ENCODE assay signal across 15 cellular contexts in genomic region chr5:133896873-133897272, GRCh38.
DNase-seq lines count a peak whose midpoint lies in the region; ATAC-seq and TF ChIP-seq lines count a peak whose summit lies in the region.
"Had no signal": no experiment of that assay in that cellular context is flagged by ENCODE, and none has a peak within 500 bp of the region (broad histone marks: within the 10 kb centered on the region; RNA-seq: fewer than 3 reads in every experiment).

No MANE protein-coding gene starts in this region.

- H4K20me1 ChIP-seq in BLaER1 = no peaks in the 10 kb centered on the region
- H4K20me1 ChIP-seq in KMS-11 (ENCODE audit: insufficient read depth) = no peaks in the 10 kb centered on the region

- no peaks in the 10 kb centered on the region for H3K9me3 ChIP-seq in BLaER1
- H3K9me3 ChIP-seq: Caco-2 had no signal

- TF ChIP-seq CTCF in KMS-11 (conservative IDR thresholded peaks at IDR 0.05; ENCODE audit: low read depth, low read length) = no peak

- H3K9ac ChIP-seq in BLaER1 (no peak overlapping the region), KMS-11 (no peak overlapping the region)

- H3K27ac Mint-ChIP-seq in memory B cell = no peak overlapping the region
- peak overlapping the region; percentile 3 for H3K27ac Mint-ChIP-seq in stimulated activated memory B cell treated with anti-CD40 and anti-IgM and Interleukin-4, amounts not matched to agents 10 μg/mL and 1 μg/mL and 100 μg/mL, for 72 hours

- no peak for DNase-seq in memory B cell (ENCODE audit: low spot score in 2 of 2)
- no peak for DNase-seq in activated gamma-delta T cell treated with Interleukin-2 at 50 U/mL for 16 hours
- no peak for DNase-seq in OCI-M2 (lab: John Stamatoyannopoulos, UW; ENCODE audit: unreplicated experiment)
- no peak for DNase-seq in activated CD4-positive, CD25-positive, alpha-beta regulatory T cell (lab: John Stamatoyannopoulos, UW)
- DNase-seq: ACHN; Caco-2; CD8-positive, alpha-beta memory T cell; DMS53; H7 had no signal

- no peak overlapping the region for H3K4me3 Mint-ChIP-seq in memory B cell
- H3K4me3 Mint-ChIP-seq in stimulated activated memory B cell treated with anti-CD40 and anti-IgM and Interleukin-4, amounts not matched to agents 10 μg/mL and 1 μg/mL and 100 μg/mL, for 72 hours = no peak overlapping the region
- H3K4me3 Mint-ChIP-seq: CD8-positive, alpha-beta memory T cell; GM23338 had no signal

- no peaks in the 10 kb centered on the region for H3K79me2 ChIP-seq in KMS-11 (ENCODE audit: insufficient read depth, low read depth)

- H3K9me3 Mint-ChIP-seq in memory B cell = no peaks in the 10 kb centered on the region
- no peaks in the 10 kb centered on the region for H3K9me3 Mint-ChIP-seq in stimulated activated memory B cell treated with anti-CD40 and anti-IgM and Interleukin-4, amounts not matched to agents 10 μg/mL and 1 μg/mL and 100 μg/mL, for 72 hours
- H3K9me3 Mint-ChIP-seq: GM23338 had no signal

- H2AFZ ChIP-seq in KMS-11 (ENCODE audit: low read depth) = no peak overlapping the region
- H2AFZ ChIP-seq: GM23338 had no signal

- ATAC-seq in memory B cell (ENCODE audit: low read depth) (peak; percentile 34), HG03378 (IDR thresholded peaks at IDR 0.05; ENCODE audit: unreplicated experiment) (no peak)
- ATAC-seq in stimulated activated memory B cell treated with anti-CD40 and anti-IgM and Interleukin-4, amounts not matched to agents 10 μg/mL and 1 μg/mL and 100 μg/mL, for 72 hours = peak; percentile 55
- ATAC-seq: GM23338 had no signal

- H3K27ac ChIP-seq in BLaER1 (peak overlapping the region; percentile 25; the same call in 1 of the 2 replicates), KMS-11 (no peak overlapping the region)

- H3K27me3 Mint-ChIP-seq in memory B cell = no peaks in the 10 kb centered on the region
- H3K27me3 Mint-ChIP-seq in stimulated activated memory B cell treated with anti-CD40 and anti-IgM and Interleukin-4, amounts not matched to agents 10 μg/mL and 1 μg/mL and 100 μg/mL, for 72 hours = no peaks in the 10 kb centered on the region

- H3K4me1 ChIP-seq in BLaER1 (peaks cover 100% of the 10 kb centered on the region), KMS-11 (ENCODE audit: low read depth, poor library complexity, severe bottlenecking) (peaks cover 28% of the 10 kb centered on the region)
- H3K4me1 ChIP-seq: Caco-2 had no signal

- H3K36me3 ChIP-seq in BLaER1 = no peaks in the 10 kb centered on the region
- no peaks in the 10 kb centered on the region for H3K36me3 ChIP-seq in KMS-11 (ENCODE audit: insufficient read depth)

- peaks cover 24% of the 10 kb centered on the region for H3K4me1 Mint-ChIP-seq in memory B cell
- H3K4me1 Mint-ChIP-seq in stimulated activated memory B cell treated with anti-CD40 and anti-IgM and Interleukin-4, amounts not matched to agents 10 μg/mL and 1 μg/mL and 100 μg/mL, for 72 hours = peaks cover 32% of the 10 kb centered on the region
- H3K4me1 Mint-ChIP-seq: CD8-positive, alpha-beta memory T cell; GM23338 had no signal

- H3K4me2 ChIP-seq in BLaER1 (peak overlapping the region; percentile 45), KMS-11 (peak overlapping the region; percentile 83; the same call in 1 of the 2 replicates)
- H3K4me2 ChIP-seq: GM23338 had no signal

- H3K36me3 Mint-ChIP-seq in memory B cell = no peaks in the 10 kb centered on the region
- no peaks in the 10 kb centered on the region for H3K36me3 Mint-ChIP-seq in stimulated activated memory B cell treated with anti-CD40 and anti-IgM and Interleukin-4, amounts not matched to agents 10 μg/mL and 1 μg/mL and 100 μg/mL, for 72 hours
- H3K36me3 Mint-ChIP-seq: CD8-positive, alpha-beta memory T cell had no signal

- H3K27me3 ChIP-seq in BLaER1 (no peaks in the 10 kb centered on the region), KMS-11 (ENCODE audit: insufficient read depth, low read depth) (no peaks in the 10 kb centered on the region)

- H3K4me3 ChIP-seq in BLaER1 = no peak overlapping the region
- H3K4me3 ChIP-seq in KMS-11 (IDR thresholded peaks at IDR 0.05; ENCODE audit: insufficient read depth, low read depth, low read length) = no peak overlapping the region
- H3K4me3 ChIP-seq: GM12878, GM23338 had no signal
